1 cellular context compared by ENCODE assay signal in the genomic region with DNA sequence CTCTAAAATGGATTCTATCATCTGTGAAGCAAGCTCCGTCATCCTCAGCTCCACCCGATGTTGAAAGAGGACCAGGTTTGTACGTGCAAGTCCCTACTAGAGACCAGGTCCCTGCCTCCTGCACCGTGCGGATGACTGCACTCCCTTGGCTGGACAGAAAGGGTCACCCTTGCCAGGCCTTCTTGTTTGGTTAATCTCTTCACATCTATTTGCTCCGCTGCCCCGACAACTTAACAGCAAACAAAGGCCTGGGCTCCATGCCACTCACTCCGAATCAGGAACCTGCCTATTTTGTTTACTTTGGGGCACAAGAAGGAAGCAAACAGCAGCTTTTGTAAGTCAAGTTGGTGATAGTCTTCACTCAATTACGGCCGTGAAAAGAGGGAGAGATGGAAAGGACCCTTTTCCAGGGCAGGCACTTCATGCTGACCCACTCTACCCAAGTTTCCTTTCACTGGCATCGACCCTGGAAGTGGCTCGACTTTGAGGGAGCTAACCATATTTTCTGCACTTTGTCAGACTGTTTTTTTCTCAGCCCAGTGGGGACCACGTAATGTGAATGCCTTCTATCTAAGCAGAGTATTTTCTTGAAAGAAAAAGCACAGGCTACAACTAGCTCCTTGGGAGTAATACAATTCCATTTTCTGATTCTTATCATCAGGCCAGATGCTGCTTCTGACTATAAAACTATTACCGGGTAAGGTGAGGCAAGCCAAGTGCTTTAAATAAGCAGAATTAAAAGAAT.
A peak's percentile ranks its signal among the peaks of the same experiment; 100 is the strongest.
TF ChIP-seq lines count a peak whose summit lies in the region.

No MANE protein-coding gene starts in this region.

TF ChIP-seq in HepG2, 621 proteins besides CTCF, POLR2A, EP300 and RAD21 (continued from another document and continues in another):
- TF ChIP-seq PAXIP1 (CRISPR knock-in tag; conservative IDR thresholded peaks at IDR 0.05), result peak; percentile 43; the same call in 1 of the 2 replicates
- no peak for TF ChIP-seq NFIB (CRISPR knock-in tag; IDR thresholded peaks at IDR 0.05; ENCODE audit: borderline replicate concordance)
- no peak for TF ChIP-seq MATR3 (CRISPR knock-in tag; IDR thresholded peaks at IDR 0.05)
- TF ChIP-seq ZNF343 (CRISPR knock-in tag; IDR thresholded peaks at IDR 0.05), result no peak
- no peak for TF ChIP-seq ZNF501 (CRISPR knock-in tag; IDR thresholded peaks at IDR 0.05)
- TF ChIP-seq ZNF609 (CRISPR knock-in tag; IDR thresholded peaks at IDR 0.05; ENCODE audit: borderline replicate concordance), result peak; percentile 63
- TF ChIP-seq ZNF672 (CRISPR knock-in tag; IDR thresholded peaks at IDR 0.05), result no peak
- TF ChIP-seq, protein P1, sequence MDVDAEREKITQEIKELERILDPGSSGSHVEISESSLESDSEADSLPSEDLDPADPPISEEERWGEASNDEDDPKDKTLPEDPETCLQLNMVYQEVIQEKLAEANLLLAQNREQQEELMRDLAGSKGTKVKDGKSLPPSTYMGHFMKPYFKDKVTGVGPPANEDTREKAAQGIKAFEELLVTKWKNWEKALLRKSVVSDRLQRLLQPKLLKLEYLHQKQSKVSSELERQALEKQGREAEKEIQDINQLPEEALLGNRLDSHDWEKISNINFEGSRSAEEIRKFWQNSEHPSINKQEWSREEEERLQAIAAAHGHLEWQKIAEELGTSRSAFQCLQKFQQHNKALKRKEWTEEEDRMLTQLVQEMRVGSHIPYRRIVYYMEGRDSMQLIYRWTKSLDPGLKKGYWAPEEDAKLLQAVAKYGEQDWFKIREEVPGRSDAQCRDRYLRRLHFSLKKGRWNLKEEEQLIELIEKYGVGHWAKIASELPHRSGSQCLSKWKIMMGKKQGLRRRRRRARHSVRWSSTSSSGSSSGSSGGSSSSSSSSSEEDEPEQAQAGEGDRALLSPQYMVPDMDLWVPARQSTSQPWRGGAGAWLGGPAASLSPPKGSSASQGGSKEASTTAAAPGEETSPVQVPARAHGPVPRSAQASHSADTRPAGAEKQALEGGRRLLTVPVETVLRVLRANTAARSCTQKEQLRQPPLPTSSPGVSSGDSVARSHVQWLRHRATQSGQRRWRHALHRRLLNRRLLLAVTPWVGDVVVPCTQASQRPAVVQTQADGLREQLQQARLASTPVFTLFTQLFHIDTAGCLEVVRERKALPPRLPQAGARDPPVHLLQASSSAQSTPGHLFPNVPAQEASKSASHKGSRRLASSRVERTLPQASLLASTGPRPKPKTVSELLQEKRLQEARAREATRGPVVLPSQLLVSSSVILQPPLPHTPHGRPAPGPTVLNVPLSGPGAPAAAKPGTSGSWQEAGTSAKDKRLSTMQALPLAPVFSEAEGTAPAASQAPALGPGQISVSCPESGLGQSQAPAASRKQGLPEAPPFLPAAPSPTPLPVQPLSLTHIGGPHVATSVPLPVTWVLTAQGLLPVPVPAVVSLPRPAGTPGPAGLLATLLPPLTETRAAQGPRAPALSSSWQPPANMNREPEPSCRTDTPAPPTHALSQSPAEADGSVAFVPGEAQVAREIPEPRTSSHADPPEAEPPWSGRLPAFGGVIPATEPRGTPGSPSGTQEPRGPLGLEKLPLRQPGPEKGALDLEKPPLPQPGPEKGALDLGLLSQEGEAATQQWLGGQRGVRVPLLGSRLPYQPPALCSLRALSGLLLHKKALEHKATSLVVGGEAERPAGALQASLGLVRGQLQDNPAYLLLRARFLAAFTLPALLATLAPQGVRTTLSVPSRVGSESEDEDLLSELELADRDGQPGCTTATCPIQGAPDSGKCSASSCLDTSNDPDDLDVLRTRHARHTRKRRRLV (CRISPR knock-in tag; IDR thresholded peaks at IDR 0.05), result no peak
- TF ChIP-seq ZNF615 (CRISPR knock-in tag; IDR thresholded peaks at IDR 0.05; ENCODE audit: borderline replicate concordance), result no peak
- TF ChIP-seq TEAD3 (CRISPR knock-in tag; optimal IDR thresholded peaks at IDR 0.05; ENCODE audit: borderline replicate concordance), result peak; percentile 27
- no peak for TF ChIP-seq NFYC (CRISPR knock-in tag; IDR thresholded peaks at IDR 0.05)
- TF ChIP-seq CCAR2 (optimal IDR thresholded peaks at IDR 0.05; ENCODE audit: low read depth, low read length), result no peak
- peak; percentile 47; the same call in 1 of the 2 replicates for TF ChIP-seq SMAD3 (CRISPR knock-in tag; IDR thresholded peaks at IDR 0.05)
- TF ChIP-seq ZNF251 (CRISPR knock-in tag; IDR thresholded peaks at IDR 0.05), result no peak
- TF ChIP-seq PCBP1 (IDR thresholded peaks at IDR 0.05; ENCODE audit: borderline replicate concordance, low read depth, low read length), result no peak
- no peak for TF ChIP-seq AGO1 (IDR thresholded peaks at IDR 0.05; ENCODE audit: low read depth, low read length, poor library complexity, severe bottlenecking)
- TF ChIP-seq ETV5 (CRISPR knock-in tag; IDR thresholded peaks at IDR 0.05; ENCODE audit: borderline replicate concordance), result peak; percentile 13; the same call in 1 of the 2 replicates
- no peak for TF ChIP-seq HOXA5 (CRISPR knock-in tag; IDR thresholded peaks at IDR 0.05)
- TF ChIP-seq, protein P2, sequence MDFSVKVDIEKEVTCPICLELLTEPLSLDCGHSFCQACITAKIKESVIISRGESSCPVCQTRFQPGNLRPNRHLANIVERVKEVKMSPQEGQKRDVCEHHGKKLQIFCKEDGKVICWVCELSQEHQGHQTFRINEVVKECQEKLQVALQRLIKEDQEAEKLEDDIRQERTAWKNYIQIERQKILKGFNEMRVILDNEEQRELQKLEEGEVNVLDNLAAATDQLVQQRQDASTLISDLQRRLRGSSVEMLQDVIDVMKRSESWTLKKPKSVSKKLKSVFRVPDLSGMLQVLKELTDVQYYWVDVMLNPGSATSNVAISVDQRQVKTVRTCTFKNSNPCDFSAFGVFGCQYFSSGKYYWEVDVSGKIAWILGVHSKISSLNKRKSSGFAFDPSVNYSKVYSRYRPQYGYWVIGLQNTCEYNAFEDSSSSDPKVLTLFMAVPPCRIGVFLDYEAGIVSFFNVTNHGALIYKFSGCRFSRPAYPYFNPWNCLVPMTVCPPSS (IDR thresholded peaks at IDR 0.05), result no peak
- TF ChIP-seq RCOR2 (CRISPR knock-in tag; IDR thresholded peaks at IDR 0.05), result no peak
- TF ChIP-seq, protein P3, sequence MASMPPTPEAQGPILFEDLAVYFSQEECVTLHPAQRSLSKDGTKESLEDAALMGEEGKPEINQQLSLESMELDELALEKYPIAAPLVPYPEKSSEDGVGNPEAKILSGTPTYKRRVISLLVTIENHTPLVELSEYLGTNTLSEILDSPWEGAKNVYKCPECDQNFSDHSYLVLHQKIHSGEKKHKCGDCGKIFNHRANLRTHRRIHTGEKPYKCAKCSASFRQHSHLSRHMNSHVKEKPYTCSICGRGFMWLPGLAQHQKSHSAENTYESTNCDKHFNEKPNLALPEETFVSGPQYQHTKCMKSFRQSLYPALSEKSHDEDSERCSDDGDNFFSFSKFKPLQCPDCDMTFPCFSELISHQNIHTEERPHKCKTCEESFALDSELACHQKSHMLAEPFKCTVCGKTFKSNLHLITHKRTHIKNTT (CRISPR knock-in tag; IDR thresholded peaks at IDR 0.05), result no peak
- no peak for TF ChIP-seq SUZ12 (IDR thresholded peaks at IDR 0.05; ENCODE audit: low read depth, low read length)
- TF ChIP-seq MEIS1 (CRISPR knock-in tag; IDR thresholded peaks at IDR 0.05; ENCODE audit: borderline replicate concordance), result no peak
- TF ChIP-seq, protein P4, sequence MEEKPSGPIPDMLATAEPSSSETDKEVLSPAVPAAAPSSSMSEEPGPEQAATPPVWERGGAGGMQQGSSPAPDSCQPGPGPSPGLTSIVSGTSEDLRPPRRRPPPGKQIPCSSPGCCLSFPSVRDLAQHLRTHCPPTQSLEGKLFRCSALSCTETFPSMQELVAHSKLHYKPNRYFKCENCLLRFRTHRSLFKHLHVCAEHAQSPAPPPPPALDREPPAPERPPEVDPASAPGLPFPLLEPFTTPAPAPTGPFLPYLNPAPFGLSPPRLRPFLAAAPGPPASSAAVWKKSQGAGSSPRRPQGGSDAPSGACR (CRISPR knock-in tag; IDR thresholded peaks at IDR 0.05), result no peak
- no peak for TF ChIP-seq SIX1 (CRISPR knock-in tag; IDR thresholded peaks at IDR 0.05; ENCODE audit: borderline replicate concordance)
- no peak for TF ChIP-seq PAF1 (CRISPR knock-in tag; IDR thresholded peaks at IDR 0.05)
